ENCODE assay signal across 35 cellular contexts in genomic region chr18:43819397-43819796, GRCh38.
"Had no signal": no experiment of that assay in that cellular context is flagged by ENCODE, and none has a peak within 500 bp of the region (broad histone marks: within the 10 kb centered on the region; RNA-seq: fewer than 3 reads in every experiment).

No MANE protein-coding gene starts in this region.

- H3K9me3 Mint-ChIP-seq: activated CD4-positive, alpha-beta T cell treated with anti-CD3 and anti-CD28 coated beads, Interleukin-2, amount 10 ng/mL, durations not matched to agents 7 days and 5 days; activated T-helper 1 cell treated with anti-CD3 and anti-CD28 coated beads, Interleukin-12 subunit alpha, Interleukin-12 subunit beta, Interleukin-2, Interleukin-4 antibody, amounts not matched to agents 30 ng/mL and 10 ng/mL and 1 ng/mL, durations not matched to agents 14 hours and 24 hours and 36 hours had no signal

- DNase-seq: activated CD4-positive, alpha-beta T cell treated with anti-CD3 and anti-CD28 coated beads for 36 hours; activated CD4-positive, alpha-beta T cell treated with anti-CD3 and anti-CD28 coated beads, Interleukin-2, amount 10 ng/mL, durations not matched to agents 7 days and 5 days; activated CD4-positive, alpha-beta T cell treated with anti-CD3 and anti-CD28 coated beads, Interleukin-2, amount 50 U/mL, for 48 hours; activated CD8-positive, alpha-beta memory T cell treated with anti-CD3 and anti-CD28 coated beads, Interleukin-2, amount 50 U/mL, for 4 hours; activated gamma-delta T cell treated with Interleukin-2 at 50 U/mL for 16 hours; activated naive CD4-positive, alpha-beta T cell treated with anti-CD3 and anti-CD28 coated beads for 36 hours; activated naive CD8-positive, alpha-beta T cell treated with anti-CD3 and anti-CD28 coated beads, Interleukin-2, amount 50 U/mL, for 24 hours; activated T-cell treated with anti-CD3 and anti-CD28 coated beads for 4 hours; activated T-cell treated with anti-CD3 and anti-CD28 coated beads, Interleukin-2, amount 50 U/mL, for 4 hours; amniotic stem cell; body of pancreas; Karpas-422; MG63; NCI-H1048; NCI-H1436; NCI-H187; NCI-H2029 treated with DMSO at 0.1 percent for 48 hours; NCI-H2107; NCI-H2171 treated with DMSO at 0.1 percent for 48 hours; NCI-H2227 treated with DMSO at 0.1 percent for 48 hours; NCI-H446; NCI-H510A treated with DMSO at 0.1 percent for 48 hours; NCI-H526 treated with DMSO at 0.1 percent for 48 hours; PC-9; Right ventricle myocardium superior had no signal

- H3K27ac Mint-ChIP-seq: activated CD4-positive, alpha-beta T cell treated with anti-CD3 and anti-CD28 coated beads for 36 hours; activated CD4-positive, alpha-beta T cell treated with anti-CD3 and anti-CD28 coated beads, Interleukin-2, amount 10 ng/mL, durations not matched to agents 7 days and 5 days; activated naive CD4-positive, alpha-beta T cell treated with anti-CD3 and anti-CD28 coated beads for 36 hours; activated naive CD4-positive, alpha-beta T cell treated with anti-CD3 and anti-CD28 coated beads, Interleukin-2, amount 50 U/mL, for 72 hours; activated naive CD8-positive, alpha-beta T cell treated with anti-CD3 and anti-CD28 coated beads, Interleukin-2, amount 50 U/mL, for 24 hours; activated T-helper 1 cell treated with anti-CD3 and anti-CD28 coated beads, Interleukin-12 subunit alpha, Interleukin-12 subunit beta, Interleukin-2, Interleukin-4 antibody, amounts not matched to agents 30 ng/mL and 10 ng/mL and 1 ng/mL, durations not matched to agents 14 hours and 24 hours and 36 hours; T-helper 1 cell treated with Interleukin-12 subunit alpha and Interleukin-12 subunit beta and Interleukin-4 antibody, amounts not matched to agents 30 μg/mL and 1 μg/mL, for 36 hours; T-helper 2 cell treated with Interferon-gamma antibody and Interleukin-4, amounts not matched to agents 5 μg/mL and 100 μg/mL, for 36 hours; WTC11 had no signal

- H3K27me3 Mint-ChIP-seq: activated CD4-positive, alpha-beta T cell treated with anti-CD3 and anti-CD28 coated beads for 36 hours; activated CD4-positive, alpha-beta T cell treated with anti-CD3 and anti-CD28 coated beads, Interleukin-2, amount 10 ng/mL, durations not matched to agents 7 days and 5 days; activated naive CD8-positive, alpha-beta T cell treated with anti-CD3 and anti-CD28 coated beads, Interleukin-2, amount 50 U/mL, for 24 hours had no signal

- H3K9me3 ChIP-seq: ascending aorta, body of pancreas, MG63 had no signal

- H3K36me3 Mint-ChIP-seq: activated naive CD4-positive, alpha-beta T cell treated with anti-CD3 and anti-CD28 coated beads, Interleukin-2, amount 50 U/mL, for 72 hours had no signal

- H3K4me3 Mint-ChIP-seq: activated CD4-positive, alpha-beta T cell treated with anti-CD3 and anti-CD28 coated beads for 36 hours; activated CD4-positive, alpha-beta T cell treated with anti-CD3 and anti-CD28 coated beads, Interleukin-2, amount 10 ng/mL, durations not matched to agents 7 days and 5 days; activated naive CD4-positive, alpha-beta T cell treated with anti-CD3 and anti-CD28 coated beads for 36 hours; activated naive CD8-positive, alpha-beta T cell treated with anti-CD3 and anti-CD28 coated beads, Interleukin-2, amount 50 U/mL, for 24 hours; activated T-cell treated with anti-CD3 and anti-CD28 coated beads, Interleukin-2, amount 50 U/mL, for 4 hours; activated T-helper 1 cell treated with anti-CD3 and anti-CD28 coated beads, Interleukin-12 subunit alpha, Interleukin-12 subunit beta, Interleukin-2, Interleukin-4 antibody, amounts not matched to agents 30 ng/mL and 10 ng/mL and 1 ng/mL, durations not matched to agents 14 hours and 24 hours and 36 hours; T-helper 1 cell treated with Interleukin-12 subunit alpha and Interleukin-12 subunit beta and Interleukin-4 antibody, amounts not matched to agents 30 μg/mL and 1 μg/mL, for 36 hours; T-helper 2 cell treated with Interferon-gamma antibody and Interleukin-4, amounts not matched to agents 5 μg/mL and 100 μg/mL, for 36 hours; WTC11 had no signal

- H3K4me1 Mint-ChIP-seq: activated CD4-positive, alpha-beta T cell treated with anti-CD3 and anti-CD28 coated beads for 36 hours; activated CD4-positive, alpha-beta T cell treated with anti-CD3 and anti-CD28 coated beads, Interleukin-2, amount 10 ng/mL, durations not matched to agents 7 days and 5 days; activated naive CD8-positive, alpha-beta T cell treated with anti-CD3 and anti-CD28 coated beads, Interleukin-2, amount 50 U/mL, for 24 hours; WTC11 had no signal

- ATAC-seq: activated CD4-positive, alpha-beta T cell treated with anti-CD3 and anti-CD28 coated beads for 36 hours; activated CD4-positive, CD25-positive, alpha-beta regulatory T cell treated with anti-CD3 and anti-CD28 coated beads, Interleukin-2, amount 50 U/mL, for 24 hours; activated naive CD4-positive, alpha-beta T cell treated with anti-CD3 and anti-CD28 coated beads, Interleukin-2, amount 50 U/mL, for 72 hours; activated naive CD8-positive, alpha-beta T cell treated with anti-CD3 and anti-CD28 coated beads, Interleukin-2, amount 50 U/mL, for 24 hours; activated T-cell treated with anti-CD3 and anti-CD28 coated beads, Interleukin-2, amount 50 U/mL, for 4 hours; body of pancreas; K562; WTC11 had no signal

- H3K4me2 ChIP-seq: PC-9 had no signal

- H3K27ac ChIP-seq: ascending aorta, body of pancreas, breast epithelium, coronary artery, PC-9 had no signal

- H3K27me3 ChIP-seq: ascending aorta, body of pancreas, breast epithelium, MG63 had no signal

- H3K36me3 ChIP-seq: ascending aorta, breast epithelium, MG63 had no signal

- H3K4me1 ChIP-seq: ascending aorta, body of pancreas, breast epithelium had no signal

- H2AFZ ChIP-seq: PC-9 had no signal

- H3K4me3 ChIP-seq: ascending aorta, body of pancreas, breast epithelium, coronary artery, K562, MG63, PC-9 had no signal
